In genomic region chr10:38025283-38025682, GRCh38 we compare ENCODE assay signal across 10 cellular contexts. TPM values are rescaled to one million over a fixed set of nuclear protein-coding genes. Genes with fewer than 3 reads are reported as not detected.
DNase-seq lines count a peak whose midpoint lies in the region; ATAC-seq and TF ChIP-seq lines count a peak whose summit lies in the region.
"Had no signal": no experiment of that assay in that cellular context is flagged by ENCODE, and none has a peak within 500 bp of the region (broad histone marks: within the 10 kb centered on the region; RNA-seq: fewer than 3 reads in every experiment).

No MANE protein-coding gene starts in this region.

- CTCF ChIA-PET in Calu3 (lab: Charles Lee), result no interaction called here

- H3K36me3 ChIP-seq in right atrium auricular region, result peaks cover 61% of the 10 kb centered on the region

- peak overlapping the region; percentile 59 to 84 for H3K27ac Mint-ChIP-seq in effector memory CD8-positive, alpha-beta T cell
- no peak overlapping the region for H3K27ac Mint-ChIP-seq in Calu3 (ENCODE audit: unreplicated experiment)
- H3K27ac Mint-ChIP-seq: mesothelial cell of epicardium had no signal

- no peaks in the 10 kb centered on the region for H3K27me3 Mint-ChIP-seq in effector memory CD8-positive, alpha-beta T cell
- no peaks in the 10 kb centered on the region for H3K27me3 Mint-ChIP-seq in Calu3 (ENCODE audit: unreplicated experiment)

- no peaks in the 10 kb centered on the region for H3K27me3 ChIP-seq in right atrium auricular region

- no peaks in the 10 kb centered on the region for H3K9me3 ChIP-seq in right atrium auricular region

- no peak overlapping the region for H3K4me3 Mint-ChIP-seq in effector memory CD8-positive, alpha-beta T cell
- no peak overlapping the region for H3K4me3 Mint-ChIP-seq in Calu3 (ENCODE audit: low read depth, unreplicated experiment)
- H3K4me3 Mint-ChIP-seq: mesothelial cell of epicardium had no signal

- H3K4me1 Mint-ChIP-seq in effector memory CD8-positive, alpha-beta T cell (ENCODE audit: low read depth in 2 of 2), result peaks cover 28 to 45% of the 10 kb centered on the region in 2 donors
- H3K4me1 Mint-ChIP-seq in Calu3 (ENCODE audit: low read depth, unreplicated experiment), result no peaks in the 10 kb centered on the region
- H3K4me1 Mint-ChIP-seq: mesothelial cell of epicardium had no signal

- no peaks in the 10 kb centered on the region for H3K4me1 ChIP-seq in right atrium auricular region

- H3K9me3 Mint-ChIP-seq in effector memory CD8-positive, alpha-beta T cell, result no peaks in the 10 kb centered on the region
- peaks cover 6% of the 10 kb centered on the region for H3K9me3 Mint-ChIP-seq in Calu3 (ENCODE audit: low read depth, unreplicated experiment)

- BruUV-seq in Calu3 (replicated peaks; lab: Mats Ljungman, UMichigan), result no TSS peak

- no peak for TF ChIP-seq CTCF in right atrium auricular region (IDR thresholded peaks at IDR 0.05)
- TF ChIP-seq CTCF in Calu3 (IDR thresholded peaks at IDR 0.05; ENCODE audit: unreplicated experiment), result no peak

- no peak overlapping the region for H3K27ac ChIP-seq in right atrium auricular region

- intact Hi-C loops in Calu3 (cut with micrococcal nuclease; ENCODE audit: unreplicated experiment), result no loop called here

- H3K36me3 Mint-ChIP-seq in effector memory CD8-positive, alpha-beta T cell (ENCODE audit: insufficient read depth), result peaks cover 74% of the 10 kb centered on the region
- peaks cover 46% of the 10 kb centered on the region for H3K36me3 Mint-ChIP-seq in Calu3 (ENCODE audit: insufficient read depth, unreplicated experiment)

- ATAC-seq in GM18861 (IDR thresholded peaks at IDR 0.05; ENCODE audit: unreplicated experiment), result peak; percentile 73
- ATAC-seq in GM21723 (IDR thresholded peaks at IDR 0.05; ENCODE audit: unreplicated experiment), result peak; percentile 88
- ATAC-seq in HG03575 (IDR thresholded peaks at IDR 0.05; ENCODE audit: extremely low read depth, insufficient number of reproducible peaks, low FRiP score, unreplicated experiment), result peak; percentile 66
- ATAC-seq in effector memory CD8-positive, alpha-beta T cell (replicated peaks), result no peak

- no peak overlapping the region for H3K4me3 ChIP-seq in right atrium auricular region

- DNase-seq in effector memory CD8-positive, alpha-beta T cell, result no peak
- no peak for DNase-seq in DMS79 treated with DMSO at 0.1 percent for 48 hours (lab: John Stamatoyannopoulos, UW)
- DNase-seq in right atrium auricular region (ENCODE audit: low spot score), result no peak
- DNase-seq in anterior cingulate cortex (lab: John Stamatoyannopoulos, UW), result no peak
- DNase-seq in Calu3, result no peak
- DNase-seq: activated CD8-positive, alpha-beta memory T cell treated with anti-CD3 and anti-CD28 coated beads, Interleukin-2, amount 50 U/mL, for 4 hours had no signal

RNA-seq across cellular contexts. Expression of gene ZNF33A, which starts 14.8 kb away (rescaled TPM):
- total RNA-seq in right atrium auricular region (10 to 100 TPM; 15.9 to 19.6 TPM), Calu3 (2022) (19.0 and 21.7 TPM in 2 replicates)

RNA-seq across cellular contexts. Expression of gene ZNF25, which starts 48.8 kb away (rescaled TPM):
- 10 to 100 TPM; 12.6 to 20.6 TPM for total RNA-seq in right atrium auricular region
- 2.8 and 3.0 TPM in 2 replicates for total RNA-seq in Calu3 (2022)
